10 cellular contexts compared by ENCODE assay signal in genomic region chr11:9090488-9091043, GRCh38. TPM values are rescaled to one million over a fixed set of nuclear protein-coding genes. Genes with fewer than 3 reads are reported as not detected.
DNase-seq lines count a peak whose midpoint lies in the region; ATAC-seq, FAIRE-seq and TF ChIP-seq lines count a peak whose summit lies in the region.
"Had no signal": no experiment of that assay in that cellular context is flagged by ENCODE, and none has a peak within 500 bp of the region (broad histone marks: within the 10 kb centered on the region; RNA-seq: fewer than 3 reads in every experiment).

No MANE protein-coding gene starts in this region.

- peak overlapping the region; percentile 44 for H3K4me3 ChIP-seq in astrocyte (ENCODE audit: insufficient read depth, low read depth, low read length)
- peak overlapping the region; percentile 46; the same call in 1 of the 2 replicates for H3K4me3 ChIP-seq in iPS-20b (ENCODE audit: low read length)

- H3K4me1 ChIP-seq in astrocyte (ENCODE audit: insufficient read depth, low read length) (peaks cover 4% of the 10 kb centered on the region), iPS-20b (ENCODE audit: insufficient read depth, low read length) (peaks cover 4% of the 10 kb centered on the region; the same call in 1 of the 2 replicates)

- H2AFZ ChIP-seq in astrocyte (ENCODE audit: low read depth, low read length): peak overlapping the region; percentile 87

- H3K79me2 ChIP-seq in astrocyte (ENCODE audit: insufficient read depth, low read length): no peaks in the 10 kb centered on the region

- no peak overlapping the region for H3K27ac Mint-ChIP-seq in astrocyte (ENCODE audit: unreplicated experiment)
- no peak overlapping the region for H3K27ac Mint-ChIP-seq in stimulated activated naive CD8-positive, alpha-beta T cell treated with anti-CD3 and anti-CD28 coated beads, Interleukin-15, amount 100 ng/mL, for 72 hours

- no peaks in the 10 kb centered on the region for H3K9me3 ChIP-seq in astrocyte (ENCODE audit: insufficient read depth, low read depth, low read length)
- no peaks in the 10 kb centered on the region for H3K9me3 ChIP-seq in iPS-20b (ENCODE audit: insufficient read depth, low read depth, low read length)

- TF ChIP-seq CTCF in astrocyte (IDR thresholded peaks at IDR 0.05; ENCODE audit: insufficient read depth, low read depth, low read length): no peak

- H3K27me3 ChIP-seq in astrocyte (ENCODE audit: insufficient read depth, low read length) (peaks cover 7% of the 10 kb centered on the region), iPS-20b (ENCODE audit: insufficient read depth, low read length) (peaks cover 51% of the 10 kb centered on the region)

- ATAC-seq in stimulated activated naive CD8-positive, alpha-beta T cell treated with anti-CD3 and anti-CD28 coated beads, Interleukin-15, amount 100 ng/mL, for 72 hours: no peak
- no peak for ATAC-seq in GM19395 (IDR thresholded peaks at IDR 0.05; ENCODE audit: unreplicated experiment)
- ATAC-seq in HG02884 (IDR thresholded peaks at IDR 0.05; ENCODE audit: unreplicated experiment): no peak

- DNase-seq in NCI-H82 (lab: John Stamatoyannopoulos, UW): peak; percentile 5
- DNase-seq in NCI-H82 treated with DMSO at 0.1 percent for 48 hours (lab: John Stamatoyannopoulos, UW; ENCODE audit: unreplicated experiment): no peak
- no peak for DNase-seq in astrocyte (ENCODE audit: low read depth)
- no peak for DNase-seq in stimulated activated naive CD8-positive, alpha-beta T cell treated with anti-CD3 and anti-CD28 coated beads, Interleukin-15, amount 100 ng/mL, for 72 hours
- no peak for DNase-seq in NCI-H128 (lab: John Stamatoyannopoulos, UW; ENCODE audit: unreplicated experiment)
- DNase-seq: SIG-M5 had no signal

- peaks cover 41% of the 10 kb centered on the region for H3K27me3 Mint-ChIP-seq in astrocyte (ENCODE audit: low read depth, unreplicated experiment)
- peaks cover 75% of the 10 kb centered on the region for H3K27me3 Mint-ChIP-seq in stimulated activated naive CD8-positive, alpha-beta T cell treated with anti-CD3 and anti-CD28 coated beads, Interleukin-15, amount 100 ng/mL, for 72 hours

- H3K4me2 ChIP-seq in astrocyte (ENCODE audit: low read length): peak overlapping the region; percentile 85
- H3K4me2 ChIP-seq: KMS-11 had no signal

- H3K9me3 Mint-ChIP-seq in astrocyte (ENCODE audit: unreplicated experiment): peaks cover 5% of the 10 kb centered on the region
- no peaks in the 10 kb centered on the region for H3K9me3 Mint-ChIP-seq in stimulated activated naive CD8-positive, alpha-beta T cell treated with anti-CD3 and anti-CD28 coated beads, Interleukin-15, amount 100 ng/mL, for 72 hours

- no peaks in the 10 kb centered on the region for H3K4me1 Mint-ChIP-seq in astrocyte (ENCODE audit: low read depth, unreplicated experiment)
- no peaks in the 10 kb centered on the region for H3K4me1 Mint-ChIP-seq in stimulated activated naive CD8-positive, alpha-beta T cell treated with anti-CD3 and anti-CD28 coated beads, Interleukin-15, amount 100 ng/mL, for 72 hours

- peaks cover 6% of the 10 kb centered on the region for H4K20me1 ChIP-seq in astrocyte (ENCODE audit: insufficient read depth, low read length)

- peak overlapping the region; percentile 77 for H3K4me3 Mint-ChIP-seq in astrocyte (ENCODE audit: unreplicated experiment)
- peak overlapping the region; percentile 49 to 50 for H3K4me3 Mint-ChIP-seq in stimulated activated naive CD8-positive, alpha-beta T cell treated with anti-CD3 and anti-CD28 coated beads, Interleukin-15, amount 100 ng/mL, for 72 hours

- H3K9ac ChIP-seq in astrocyte (ENCODE audit: low read length) (peak overlapping the region; percentile 46), iPS-20b (ENCODE audit: low read depth, low read length) (no peak overlapping the region)
- H3K9ac ChIP-seq: KMS-11 had no signal

- FAIRE-seq in astrocyte (lab: Jason Lieb, UNC): no peak

- H3K27ac ChIP-seq in astrocyte (ENCODE audit: low read depth, low read length): no peak overlapping the region
- H3K27ac ChIP-seq in iPS-20b (ENCODE audit: low read length): no peak overlapping the region
- H3K27ac ChIP-seq: KMS-11 had no signal

- H3K36me3 ChIP-seq in astrocyte (ENCODE audit: insufficient read depth, low read length) (no peaks in the 10 kb centered on the region), iPS-20b (ENCODE audit: insufficient read depth, low read depth, low read length) (no peaks in the 10 kb centered on the region)

- H3K36me3 Mint-ChIP-seq in astrocyte (ENCODE audit: low read depth, unreplicated experiment): peaks cover 13% of the 10 kb centered on the region

RNA-seq across cellular contexts. Expression of gene SCUBE2, which starts 0.8 kb away (rescaled TPM):
- 1.5 and 1.6 TPM in 2 replicates for total RNA-seq in astrocyte
